8 cellular contexts compared by ENCODE assay signal in the genomic region with DNA sequence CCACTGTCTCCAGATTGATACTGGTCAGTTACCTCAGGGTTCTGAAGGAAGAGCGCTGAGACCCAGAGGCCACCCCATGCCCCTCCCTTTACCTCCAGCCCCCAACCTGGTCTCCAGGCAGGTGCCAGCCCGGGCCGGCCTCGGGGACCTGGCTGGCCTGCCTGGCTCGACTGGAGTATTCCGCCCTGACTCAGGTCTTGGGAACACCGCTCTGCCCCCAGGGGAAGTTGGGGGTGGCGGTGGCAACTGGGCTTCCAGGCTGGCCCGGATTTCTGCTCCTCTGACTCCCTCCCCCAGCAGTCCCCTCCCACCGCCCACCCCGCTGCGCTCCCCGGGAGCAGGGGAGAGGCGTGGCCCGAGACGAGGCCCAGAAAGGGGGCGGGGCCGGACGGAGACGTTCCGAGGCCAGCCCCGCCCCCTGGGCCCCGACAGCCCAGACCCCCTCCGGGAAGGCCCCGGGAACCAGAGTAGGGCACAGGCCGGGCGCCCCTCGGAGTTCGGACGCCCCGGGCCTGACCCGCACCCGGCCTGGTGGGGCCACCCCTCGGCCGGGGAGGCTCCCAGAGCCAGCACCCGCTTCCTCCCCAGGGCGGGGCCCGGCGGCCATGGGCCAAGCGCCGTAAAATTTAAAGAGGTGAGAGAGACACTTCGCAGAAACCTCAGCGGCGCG.
DNase-seq lines count a peak whose midpoint lies in the region; ATAC-seq and TF ChIP-seq lines count a peak whose summit lies in the region.

No MANE protein-coding gene starts in this region.

- H3K36me3 ChIP-seq in NT2/D1 (ENCODE audit: insufficient read depth, insufficient read length, low read length) (no peaks in the 10 kb centered on the region), esophagus muscularis mucosa (no peaks in the 10 kb centered on the region), neural cell (ENCODE audit: insufficient read depth, low read length) (no peaks in the 10 kb centered on the region)

- H3K9me2 ChIP-seq in neural cell (ENCODE audit: insufficient read depth, low read length), result no peaks in the 10 kb centered on the region

- no peaks in the 10 kb centered on the region for H3K9me3 ChIP-seq in NT2/D1 (ENCODE audit: insufficient read depth, low read length)
- no peaks in the 10 kb centered on the region for H3K9me3 ChIP-seq in esophagus muscularis mucosa
- no peaks in the 10 kb centered on the region for H3K9me3 ChIP-seq in neural cell (ENCODE audit: low read length)

- H3K27ac Mint-ChIP-seq in stimulated activated naive CD8-positive, alpha-beta T cell treated with anti-CD3 and anti-CD28 coated beads, Interleukin-15, amount 100 ng/mL, for 72 hours, result peak overlapping the region; percentile 34 to 55

- WGBS in esophagus muscularis mucosa, result 30% methylated on average over 4 of the region's 45 CpGs

- H3K27me3 Mint-ChIP-seq in stimulated activated naive CD8-positive, alpha-beta T cell treated with anti-CD3 and anti-CD28 coated beads, Interleukin-15, amount 100 ng/mL, for 72 hours, result no peaks in the 10 kb centered on the region

- H3K9ac ChIP-seq in NT2/D1 (ENCODE audit: insufficient read length, low read depth) (peak overlapping the region; percentile 63), neural cell (ENCODE audit: low read length) (peak overlapping the region; percentile 75)

- H3K79me2 ChIP-seq in neural cell (replicated peaks; ENCODE audit: insufficient read depth, low read length), result no peaks in the 10 kb centered on the region

- H3K27ac ChIP-seq in esophagus muscularis mucosa (replicated peaks in 1 of 4) (peak overlapping the region; percentile 81 to 88 (median 84)), neural cell (ENCODE audit: low read length) (peak overlapping the region; percentile 97)

- H3K27me3 ChIP-seq in NT2/D1 (ENCODE audit: insufficient read depth, insufficient read length) (peaks cover 26% of the 10 kb centered on the region), esophagus muscularis mucosa (peaks cover 0 to 16% (median 0%) of the 10 kb centered on the region in 4 donors), neural cell (ENCODE audit: insufficient read depth, low read depth, low read length) (no peaks in the 10 kb centered on the region)

- peak overlapping the region; percentile 55 for H3K4me3 ChIP-seq in NT2/D1 (ENCODE audit: insufficient read length, low read depth)
- peak overlapping the region; percentile 68 to 85 (median 73) for H3K4me3 ChIP-seq in esophagus muscularis mucosa
- peak overlapping the region; percentile 59 for H3K4me3 ChIP-seq in neural cell (ENCODE audit: low read length)

- no peak overlapping the region for H2AFZ ChIP-seq in neural cell (ENCODE audit: low read depth, low read length)

- H3K4me3 Mint-ChIP-seq in stimulated activated naive CD8-positive, alpha-beta T cell treated with anti-CD3 and anti-CD28 coated beads, Interleukin-15, amount 100 ng/mL, for 72 hours, result peak overlapping the region; percentile 61 to 89

- intact Hi-C loops in esophagus muscularis mucosa (cut with DNase I), result loop anchor here (5.0 kb wide), 1 partner anchor 60 kb away; no protein-coding TSS in a partner anchor

- ATAC-seq in GM18870 (IDR thresholded peaks at IDR 0.05; ENCODE audit: unreplicated experiment), result peak; percentile 37
- ATAC-seq in HG03139 (IDR thresholded peaks at IDR 0.05; ENCODE audit: unreplicated experiment), result peak; percentile 82
- ATAC-seq in stimulated activated naive CD8-positive, alpha-beta T cell treated with anti-CD3 and anti-CD28 coated beads, Interleukin-15, amount 100 ng/mL, for 72 hours, result peak; percentile 75

- H3F3A ChIP-seq in neural cell (ENCODE audit: insufficient read depth, low read length, poor library complexity, severe bottlenecking), result peaks cover 11% of the 10 kb centered on the region

- TF ChIP-seq CTCF in esophagus muscularis mucosa (IDR thresholded peaks at IDR 0.05), result no peak
- TF ChIP-seq CTCF in neural cell (IDR thresholded peaks at IDR 0.05; ENCODE audit: poor library complexity, severe bottlenecking), result no peak

- no peak for TF ChIP-seq RAD21 in neural cell (conservative IDR thresholded peaks at IDR 0.05)

- in situ Hi-C loops in ACHN (cut with HindIII; ENCODE audit: low pct_ligation_motif_present, low pct_unique_long_range_greater_than_20kb, low sequenced_read_pairs), result no loop called here

- DNase-seq in ACHN, result peak; percentile 87
- DNase-seq in NT2/D1 (ENCODE audit: low read depth, low spot score), result peak; percentile 49
- DNase-seq in activated T-cell treated with anti-CD3 and anti-CD28 coated beads for 4 hours, result peak; percentile 93
- DNase-seq in esophagus muscularis mucosa (ENCODE audit: extremely low spot score), result peak; percentile 94
- peak; percentile 84 to 85 for DNase-seq in stimulated activated naive CD8-positive, alpha-beta T cell treated with anti-CD3 and anti-CD28 coated beads, Interleukin-15, amount 100 ng/mL, for 72 hours

- H3K4me1 ChIP-seq in NT2/D1 (ENCODE audit: insufficient read depth, insufficient read length) (peaks cover 21% of the 10 kb centered on the region), esophagus muscularis mucosa (peaks cover 5 to 23% (median 22%) of the 10 kb centered on the region in 4 donors)

- no peak for TF ChIP-seq EP300 in esophagus muscularis mucosa (IDR thresholded peaks at IDR 0.05)
- TF ChIP-seq EP300 in neural cell (conservative IDR thresholded peaks at IDR 0.05; ENCODE audit: poor library complexity, severe bottlenecking), result no peak

- peaks cover 49% of the 10 kb centered on the region for H3K4me1 Mint-ChIP-seq in stimulated activated naive CD8-positive, alpha-beta T cell treated with anti-CD3 and anti-CD28 coated beads, Interleukin-15, amount 100 ng/mL, for 72 hours

- no peaks in the 10 kb centered on the region for H3K9me3 Mint-ChIP-seq in stimulated activated naive CD8-positive, alpha-beta T cell treated with anti-CD3 and anti-CD28 coated beads, Interleukin-15, amount 100 ng/mL, for 72 hours

- H3K4me2 ChIP-seq in neural cell (ENCODE audit: low read length), result peak overlapping the region; percentile 54

- no peak for TF ChIP-seq POLR2A in esophagus muscularis mucosa (IDR thresholded peaks at IDR 0.05; ENCODE audit: low read depth)

- no peaks in the 10 kb centered on the region for H4K20me1 ChIP-seq in neural cell (ENCODE audit: insufficient read depth)

TF ChIP-seq in neural cell, 6 proteins besides CTCF, POLR2A, EP300 and RAD21:
- TF ChIP-seq MXI1 (conservative IDR thresholded peaks at IDR 0.05; ENCODE audit: poor library complexity, severe bottlenecking), result no peak
- no peak for TF ChIP-seq SMC3 (conservative IDR thresholded peaks at IDR 0.05; ENCODE audit: poor library complexity)
- TF ChIP-seq TAF1 (IDR thresholded peaks at IDR 0.05; ENCODE audit: low read depth), result no peak
- no peak for TF ChIP-seq REST (IDR thresholded peaks at IDR 0.05; ENCODE audit: borderline replicate concordance)
- TF ChIP-seq POLR2AphosphoS5 (IDR thresholded peaks at IDR 0.05), result no peak
- TF ChIP-seq EZH2 (IDR thresholded peaks at IDR 0.05; ENCODE audit: borderline replicate concordance, insufficient read depth, low read length, poor library complexity, severe bottlenecking), result no peak

Comparison
In these comparisons a context has a peak if more than half of its experiments do, and no peak if none do; other contexts are left out.
1. Peak in every context shown above with its lines: DNase-seq, ATAC-seq, H3K4me3 ChIP-seq and H3K27ac ChIP-seq.